In the genomic region with DNA sequence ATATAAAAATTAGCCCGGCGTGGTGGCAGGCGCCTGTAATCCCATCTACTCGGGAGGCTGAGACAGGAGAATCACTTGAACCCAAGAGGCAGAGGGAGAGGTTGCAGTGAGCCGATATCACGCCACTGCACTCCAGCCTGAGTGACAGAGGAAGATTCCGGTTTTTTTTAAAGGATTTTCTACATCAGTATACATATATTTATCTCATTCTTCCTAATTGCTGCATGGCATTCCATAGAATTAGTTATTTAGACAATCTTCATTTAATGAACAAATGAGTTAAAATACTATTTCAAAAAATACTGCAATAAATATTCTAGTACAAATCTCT, we compare ENCODE assay signal across 1 cellular context.
TF ChIP-seq lines count a peak whose summit lies in the region.

No MANE protein-coding gene starts in this region.

TF ChIP-seq in K562, 482 proteins besides CTCF, POLR2A, EP300 and RAD21:
- TF ChIP-seq, protein P1, sequence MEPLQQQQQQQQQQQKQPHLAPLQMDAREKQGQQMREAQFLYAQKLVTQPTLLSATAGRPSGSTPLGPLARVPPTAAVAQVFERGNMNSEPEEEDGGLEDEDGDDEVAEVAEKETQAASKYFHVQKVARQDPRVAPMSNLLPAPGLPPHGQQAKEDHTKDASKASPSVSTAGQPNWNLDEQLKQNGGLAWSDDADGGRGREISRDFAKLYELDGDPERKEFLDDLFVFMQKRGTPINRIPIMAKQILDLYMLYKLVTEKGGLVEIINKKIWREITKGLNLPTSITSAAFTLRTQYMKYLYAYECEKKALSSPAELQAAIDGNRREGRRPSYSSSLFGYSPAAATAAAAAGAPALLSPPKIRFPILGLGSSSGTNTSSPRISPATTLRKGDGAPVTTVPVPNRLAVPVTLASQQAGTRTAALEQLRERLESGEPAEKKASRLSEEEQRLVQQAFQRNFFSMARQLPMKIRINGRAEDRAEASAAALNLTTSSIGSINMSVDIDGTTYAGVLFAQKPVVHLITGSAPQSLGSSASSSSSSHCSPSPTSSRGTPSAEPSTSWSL (CRISPR knock-in tag; IDR thresholded peaks at IDR 0.05; ENCODE audit: borderline replicate concordance): no peak
- TF ChIP-seq ARNT (IDR thresholded peaks at IDR 0.05) (no peak), ZNF12 (CRISPR knock-in tag; IDR thresholded peaks at IDR 0.05) (no peak), FOS (IDR thresholded peaks at IDR 0.05; ENCODE audit: extremely low read depth, insufficient read length) (no peak), ZNF140 (CRISPR knock-in tag; IDR thresholded peaks at IDR 0.05) (no peak), ZNF644 (tag; IDR thresholded peaks at IDR 0.05; ENCODE audit: low read depth) (no peak), SPI1 (IDR thresholded peaks at IDR 0.05; ENCODE audit: borderline replicate concordance, low read depth, low read length) (no peak), ZSCAN29 (IDR thresholded peaks at IDR 0.05) (peak; percentile 14), ZNF134 (CRISPR knock-in tag; conservative IDR thresholded peaks at IDR 0.05) (no peak), ZNF584 (CRISPR knock-in tag; IDR thresholded peaks at IDR 0.05; ENCODE audit: low read depth) (no peak), ZNF384 (IDR thresholded peaks at IDR 0.05; ENCODE audit: low read depth, low read length) (0 out of 2 replicates have a peak, but pooled peaks have one; percentile 19), BCOR (IDR thresholded peaks at IDR 0.05) (0 out of 2 replicates have a peak, but pooled peaks have one; percentile 8), FOXJ2 (tag; IDR thresholded peaks at IDR 0.05) (0 out of 2 replicates have a peak, but pooled peaks have one; percentile 11), KDM5B (IDR thresholded peaks at IDR 0.05; ENCODE audit: insufficient replicate concordance, low read depth, low read length) (no peak), KDM1A (IDR thresholded peaks at IDR 0.05) (peak in 1 of 2 experiments; percentile 5; a peak in 1 of 4 replicates), SP1 (CRISPR knock-in tag; IDR thresholded peaks at IDR 0.05) (peak; percentile 42; the same call in 1 of the 2 replicates), MBD2 (IDR thresholded peaks at IDR 0.05; ENCODE audit: borderline replicate concordance, low read depth) (no peak), NBN (IDR thresholded peaks at IDR 0.05; ENCODE audit: low read depth) (no peak), TEAD4 (IDR thresholded peaks at IDR 0.05; ENCODE audit: low read length) (no peak), TEAD4 (CRISPR knock-in tag; IDR thresholded peaks at IDR 0.05; ENCODE audit: borderline replicate concordance) (no peak)
- TF ChIP-seq, protein P2, sequence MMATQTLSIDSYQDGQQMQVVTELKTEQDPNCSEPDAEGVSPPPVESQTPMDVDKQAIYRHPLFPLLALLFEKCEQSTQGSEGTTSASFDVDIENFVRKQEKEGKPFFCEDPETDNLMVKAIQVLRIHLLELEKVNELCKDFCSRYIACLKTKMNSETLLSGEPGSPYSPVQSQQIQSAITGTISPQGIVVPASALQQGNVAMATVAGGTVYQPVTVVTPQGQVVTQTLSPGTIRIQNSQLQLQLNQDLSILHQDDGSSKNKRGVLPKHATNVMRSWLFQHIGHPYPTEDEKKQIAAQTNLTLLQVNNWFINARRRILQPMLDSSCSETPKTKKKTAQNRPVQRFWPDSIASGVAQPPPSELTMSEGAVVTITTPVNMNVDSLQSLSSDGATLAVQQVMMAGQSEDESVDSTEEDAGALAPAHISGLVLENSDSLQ (IDR thresholded peaks at IDR 0.05): peak; percentile 88
- TF ChIP-seq, protein P3, sequence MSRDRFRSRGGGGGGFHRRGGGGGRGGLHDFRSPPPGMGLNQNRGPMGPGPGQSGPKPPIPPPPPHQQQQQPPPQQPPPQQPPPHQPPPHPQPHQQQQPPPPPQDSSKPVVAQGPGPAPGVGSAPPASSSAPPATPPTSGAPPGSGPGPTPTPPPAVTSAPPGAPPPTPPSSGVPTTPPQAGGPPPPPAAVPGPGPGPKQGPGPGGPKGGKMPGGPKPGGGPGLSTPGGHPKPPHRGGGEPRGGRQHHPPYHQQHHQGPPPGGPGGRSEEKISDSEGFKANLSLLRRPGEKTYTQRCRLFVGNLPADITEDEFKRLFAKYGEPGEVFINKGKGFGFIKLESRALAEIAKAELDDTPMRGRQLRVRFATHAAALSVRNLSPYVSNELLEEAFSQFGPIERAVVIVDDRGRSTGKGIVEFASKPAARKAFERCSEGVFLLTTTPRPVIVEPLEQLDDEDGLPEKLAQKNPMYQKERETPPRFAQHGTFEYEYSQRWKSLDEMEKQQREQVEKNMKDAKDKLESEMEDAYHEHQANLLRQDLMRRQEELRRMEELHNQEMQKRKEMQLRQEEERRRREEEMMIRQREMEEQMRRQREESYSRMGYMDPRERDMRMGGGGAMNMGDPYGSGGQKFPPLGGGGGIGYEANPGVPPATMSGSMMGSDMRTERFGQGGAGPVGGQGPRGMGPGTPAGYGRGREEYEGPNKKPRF (IDR thresholded peaks at IDR 0.05; ENCODE audit: low read depth, low read length): no peak
- TF ChIP-seq, protein P4, sequence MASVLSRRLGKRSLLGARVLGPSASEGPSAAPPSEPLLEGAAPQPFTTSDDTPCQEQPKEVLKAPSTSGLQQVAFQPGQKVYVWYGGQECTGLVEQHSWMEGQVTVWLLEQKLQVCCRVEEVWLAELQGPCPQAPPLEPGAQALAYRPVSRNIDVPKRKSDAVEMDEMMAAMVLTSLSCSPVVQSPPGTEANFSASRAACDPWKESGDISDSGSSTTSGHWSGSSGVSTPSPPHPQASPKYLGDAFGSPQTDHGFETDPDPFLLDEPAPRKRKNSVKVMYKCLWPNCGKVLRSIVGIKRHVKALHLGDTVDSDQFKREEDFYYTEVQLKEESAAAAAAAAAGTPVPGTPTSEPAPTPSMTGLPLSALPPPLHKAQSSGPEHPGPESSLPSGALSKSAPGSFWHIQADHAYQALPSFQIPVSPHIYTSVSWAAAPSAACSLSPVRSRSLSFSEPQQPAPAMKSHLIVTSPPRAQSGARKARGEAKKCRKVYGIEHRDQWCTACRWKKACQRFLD (CRISPR knock-in tag; IDR thresholded peaks at IDR 0.05): no peak
- TF ChIP-seq, protein P5, sequence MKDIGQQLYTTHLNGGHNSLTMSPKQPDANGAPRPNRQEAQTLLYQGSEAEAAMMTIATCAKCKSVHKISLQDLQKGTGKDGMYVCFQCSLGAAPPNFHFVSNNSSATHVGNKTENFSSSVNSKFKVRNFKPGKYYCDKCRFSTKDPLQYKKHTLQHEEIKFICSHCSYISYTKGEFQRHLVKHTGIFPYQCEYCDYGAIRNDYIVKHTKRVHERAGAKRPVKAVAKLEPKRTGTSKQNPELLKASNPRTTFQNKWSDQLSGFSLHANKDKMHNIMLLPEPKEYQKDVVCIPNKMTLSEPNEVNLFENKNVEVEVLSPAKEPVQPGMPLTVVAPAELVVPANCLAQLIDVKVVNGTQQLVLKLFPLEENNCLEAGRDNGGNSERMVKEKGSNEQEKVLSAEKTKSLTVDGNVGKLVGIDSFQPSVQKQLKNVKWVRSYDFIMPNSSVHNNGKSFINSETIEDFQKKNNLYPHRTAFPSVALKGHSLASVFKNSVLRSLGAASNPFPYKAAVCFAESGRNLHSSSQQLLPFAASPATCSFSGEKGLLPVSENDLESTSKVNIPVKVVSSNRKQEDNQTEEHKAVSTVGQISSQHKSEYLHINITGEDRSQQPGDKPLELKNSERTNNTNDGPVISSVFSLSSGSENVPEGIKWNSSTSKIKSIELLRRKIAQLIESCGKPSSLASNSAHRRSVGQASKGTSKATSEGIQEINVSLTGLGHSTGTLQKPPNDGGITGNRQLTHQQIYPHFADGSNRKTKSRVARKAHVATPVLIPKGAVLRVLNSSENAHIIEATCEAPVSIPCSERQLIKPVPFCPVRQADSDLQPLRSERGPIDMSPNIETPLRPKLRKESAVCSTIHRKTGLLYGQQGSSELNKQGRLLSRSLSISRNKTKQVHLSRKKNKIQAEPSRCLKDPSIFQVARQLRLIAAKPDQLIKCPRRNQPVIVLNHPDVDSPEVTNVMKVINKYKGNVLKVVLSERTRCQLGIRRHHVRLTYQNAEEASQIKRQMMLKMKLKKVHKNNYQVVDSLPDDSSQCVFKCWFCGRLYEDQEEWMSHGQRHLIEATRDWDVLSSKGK (CRISPR knock-in tag; IDR thresholded peaks at IDR 0.05): no peak
